In the genomic region with DNA sequence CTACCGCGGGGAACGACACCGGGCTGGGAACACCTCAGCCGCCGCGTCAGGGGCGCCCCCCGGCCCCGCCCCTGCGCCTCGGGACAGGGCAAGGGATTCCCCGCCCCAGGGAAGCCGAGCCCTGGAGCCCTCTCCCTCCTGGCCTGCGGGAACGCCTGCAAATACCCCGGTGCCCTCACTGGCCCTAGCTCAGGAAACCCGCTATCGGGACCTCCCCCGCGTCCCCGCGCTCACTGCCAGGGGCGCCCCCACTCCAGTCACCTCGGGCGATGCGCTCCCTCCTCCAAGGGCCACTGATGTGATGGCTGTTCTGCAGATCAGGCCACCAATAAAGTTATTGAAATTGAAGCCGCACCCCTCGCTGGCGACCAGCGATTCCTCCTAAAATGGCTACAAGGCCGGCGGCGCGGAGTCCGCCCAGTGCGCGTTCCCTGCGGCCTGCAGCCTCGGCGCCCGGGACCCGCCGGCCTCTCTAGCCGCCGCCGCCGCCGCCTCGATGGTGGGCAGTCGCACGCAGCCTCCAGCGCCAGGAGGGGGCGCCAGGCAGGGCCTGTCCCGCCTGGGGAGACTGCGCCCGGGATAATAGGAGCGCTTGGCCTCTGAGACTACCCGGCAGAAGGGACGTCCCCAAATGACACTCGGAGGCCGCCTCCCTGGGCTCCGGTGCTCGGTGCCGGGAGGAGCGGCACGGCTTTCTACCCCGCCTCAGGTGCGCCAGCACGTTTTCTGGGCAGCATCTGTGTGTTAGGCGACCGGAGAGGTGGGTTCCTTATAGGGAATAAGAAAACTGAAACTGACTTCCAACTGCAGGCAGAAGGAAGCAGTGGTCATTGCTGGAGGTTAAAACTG, we compare ENCODE assay signal across 8 cellular contexts. TPM values are rescaled to one million over a fixed set of nuclear protein-coding genes. Genes with fewer than 3 reads are reported as not detected.
A peak's percentile ranks its signal among the peaks of the same experiment; 100 is the strongest.
DNase-seq lines count a peak whose midpoint lies in the region; ATAC-seq and TF ChIP-seq lines count a peak whose summit lies in the region.

A gene with protein sequence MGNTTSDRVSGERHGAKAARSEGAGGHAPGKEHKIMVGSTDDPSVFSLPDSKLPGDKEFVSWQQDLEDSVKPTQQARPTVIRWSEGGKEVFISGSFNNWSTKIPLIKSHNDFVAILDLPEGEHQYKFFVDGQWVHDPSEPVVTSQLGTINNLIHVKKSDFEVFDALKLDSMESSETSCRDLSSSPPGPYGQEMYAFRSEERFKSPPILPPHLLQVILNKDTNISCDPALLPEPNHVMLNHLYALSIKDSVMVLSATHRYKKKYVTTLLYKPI (minus strand): TSS at position 303 of the 849 bp plus-strand sequence. CDS start 326 bp downstream, outside the sequence.

- H3K27me3 Mint-ChIP-seq in CD4-positive, CD25-positive, alpha-beta regulatory T cell = peaks cover 4% of the 10 kb centered on the region

- peak within 1 kb of the TSS; percentile 96 to 100 (median 98) for H3K4me3 Mint-ChIP-seq in CD4-positive, CD25-positive, alpha-beta regulatory T cell

- H3K36me3 Mint-ChIP-seq in CD4-positive, CD25-positive, alpha-beta regulatory T cell = peaks cover 19% of the 10 kb centered on the region

- ATAC-seq in CD4-positive, CD25-positive, alpha-beta regulatory T cell (ENCODE audit: low read depth in 2 of 2) = peak; percentile 88 to 90
- ATAC-seq in GM19372 (IDR thresholded peaks at IDR 0.05; ENCODE audit: low read depth, unreplicated experiment) (peak; percentile 93), HG03521 (IDR thresholded peaks at IDR 0.05; ENCODE audit: unreplicated experiment) (peak; percentile 88)

- peaks cover 2% of the 10 kb centered on the region for H3K36me3 ChIP-seq in CD4-positive, CD25-positive, alpha-beta regulatory T cell (ENCODE audit: control insufficient read depth, insufficient read depth, low read length)
- peaks cover 0 to 5% (median 0%) of the 10 kb centered on the region in 4 donors for H3K36me3 ChIP-seq in liver (ENCODE audit: control insufficient read depth in 4 of 4, insufficient read depth in 3 of 4, low read depth in 1 of 4, low read length in 3 of 4)

- no peaks in the 10 kb centered on the region for H3K9me3 ChIP-seq in CD4-positive, CD25-positive, alpha-beta regulatory T cell (ENCODE audit: control insufficient read depth in 2 of 2, low read length in 2 of 2)
- no peaks in the 10 kb centered on the region for H3K9me3 ChIP-seq in liver (ENCODE audit: control insufficient read depth in 4 of 4, low read length in 3 of 4)

- peaks cover 0 to 7% (median 2%) of the 10 kb centered on the region in 7 donors for H3K9me3 Mint-ChIP-seq in CD4-positive, CD25-positive, alpha-beta regulatory T cell

- no peaks in the 10 kb centered on the region for H3K27me3 ChIP-seq in CD4-positive, CD25-positive, alpha-beta regulatory T cell (ENCODE audit: control insufficient read depth, insufficient read depth, low read length)
- no peaks in the 10 kb centered on the region for H3K27me3 ChIP-seq in liver (ENCODE audit: control insufficient read depth in 4 of 4, insufficient read depth in 4 of 4, low read length in 3 of 4)

- TF ChIP-seq RAD21 in liver (IDR thresholded peaks at IDR 0.05) = peak; percentile 83 to 85

- under 1% methylated on average over 72 of the region's 72 CpGs for WGBS in liver

- H3K4me1 ChIP-seq in CD4-positive, CD25-positive, alpha-beta regulatory T cell (ENCODE audit: control insufficient read depth, insufficient read depth, low read length, poor library complexity, severe bottlenecking) = peaks cover 14% of the 10 kb centered on the region
- H3K4me1 ChIP-seq in liver (ENCODE audit: control insufficient read depth in 4 of 4, insufficient read depth in 4 of 4, low read length in 3 of 4) = peaks cover 4 to 42% (median 24%) of the 10 kb centered on the region in 4 donors

- H3K4me3 ChIP-seq in CD4-positive, CD25-positive, alpha-beta regulatory T cell (ENCODE audit: low read depth, low read length) = peak within 1 kb of the TSS; percentile 90
- peak within 1 kb of the TSS; percentile 77 to 95 (median 90) for H3K4me3 ChIP-seq in liver (ENCODE audit: low read depth in 1 of 3, low read length in 3 of 3)

- peak within 1 kb of the TSS; percentile 71 to 99 for H3K9ac ChIP-seq in liver (ENCODE audit: low read depth in 1 of 2, low read length in 2 of 2)

- H3K4me1 Mint-ChIP-seq in CD4-positive, CD25-positive, alpha-beta regulatory T cell = peaks cover 30 to 44% (median 36%) of the 10 kb centered on the region in 4 donors

- peak; percentile 73 to 94 (median 87) for DNase-seq in CD4-positive, CD25-positive, alpha-beta regulatory T cell
- DNase-seq in NCI-H526 treated with DMSO at 0.1 percent for 48 hours (lab: John Stamatoyannopoulos, UW) (peak; percentile 99), dermis blood vessel endothelial cell (peak; percentile 98)
- peak; percentile 83 to 85 for DNase-seq in activated CD4-positive, alpha-beta T cell treated with anti-CD3 and anti-CD28 coated beads, Interleukin-2, amount 50 U/mL, for 4 hours
- peak; percentile 91 for DNase-seq in stimulated activated CD4-positive, alpha-beta T cell treated with anti-CD3 and anti-CD28 coated beads, Interleukin-4, amount 100 ng/mL, for 1 hour

- TF ChIP-seq CTCF in liver (IDR thresholded peaks at IDR 0.05; ENCODE audit: low read depth, low read length, missing input control) = peak; percentile 93

- H3K27ac ChIP-seq in CD4-positive, CD25-positive, alpha-beta regulatory T cell (ENCODE audit: insufficient read depth, low read length, poor library complexity, severe bottlenecking) = peak within 1 kb of the TSS; percentile 76
- H3K27ac ChIP-seq in liver (ENCODE audit: low read depth in 1 of 2, low read length in 2 of 2) = peak within 1 kb of the TSS; percentile 93

- peak within 1 kb of the TSS; percentile 91 to 94 (median 93) for H3K27ac Mint-ChIP-seq in CD4-positive, CD25-positive, alpha-beta regulatory T cell

TF ChIP-seq in liver, 16 proteins besides CTCF, POLR2A, EP300 and RAD21:
- TF ChIP-seq TAF1 (conservative IDR thresholded peaks at IDR 0.05) = peak; percentile 91
- peak; percentile 17 for TF ChIP-seq HNF4G (IDR thresholded peaks at IDR 0.05)
- TF ChIP-seq JUND (IDR thresholded peaks at IDR 0.05) = peak in 1 of 2 donors; percentile 11
- peak; percentile 55 for TF ChIP-seq SP1 (IDR thresholded peaks at IDR 0.05)
- TF ChIP-seq, protein P1, sequence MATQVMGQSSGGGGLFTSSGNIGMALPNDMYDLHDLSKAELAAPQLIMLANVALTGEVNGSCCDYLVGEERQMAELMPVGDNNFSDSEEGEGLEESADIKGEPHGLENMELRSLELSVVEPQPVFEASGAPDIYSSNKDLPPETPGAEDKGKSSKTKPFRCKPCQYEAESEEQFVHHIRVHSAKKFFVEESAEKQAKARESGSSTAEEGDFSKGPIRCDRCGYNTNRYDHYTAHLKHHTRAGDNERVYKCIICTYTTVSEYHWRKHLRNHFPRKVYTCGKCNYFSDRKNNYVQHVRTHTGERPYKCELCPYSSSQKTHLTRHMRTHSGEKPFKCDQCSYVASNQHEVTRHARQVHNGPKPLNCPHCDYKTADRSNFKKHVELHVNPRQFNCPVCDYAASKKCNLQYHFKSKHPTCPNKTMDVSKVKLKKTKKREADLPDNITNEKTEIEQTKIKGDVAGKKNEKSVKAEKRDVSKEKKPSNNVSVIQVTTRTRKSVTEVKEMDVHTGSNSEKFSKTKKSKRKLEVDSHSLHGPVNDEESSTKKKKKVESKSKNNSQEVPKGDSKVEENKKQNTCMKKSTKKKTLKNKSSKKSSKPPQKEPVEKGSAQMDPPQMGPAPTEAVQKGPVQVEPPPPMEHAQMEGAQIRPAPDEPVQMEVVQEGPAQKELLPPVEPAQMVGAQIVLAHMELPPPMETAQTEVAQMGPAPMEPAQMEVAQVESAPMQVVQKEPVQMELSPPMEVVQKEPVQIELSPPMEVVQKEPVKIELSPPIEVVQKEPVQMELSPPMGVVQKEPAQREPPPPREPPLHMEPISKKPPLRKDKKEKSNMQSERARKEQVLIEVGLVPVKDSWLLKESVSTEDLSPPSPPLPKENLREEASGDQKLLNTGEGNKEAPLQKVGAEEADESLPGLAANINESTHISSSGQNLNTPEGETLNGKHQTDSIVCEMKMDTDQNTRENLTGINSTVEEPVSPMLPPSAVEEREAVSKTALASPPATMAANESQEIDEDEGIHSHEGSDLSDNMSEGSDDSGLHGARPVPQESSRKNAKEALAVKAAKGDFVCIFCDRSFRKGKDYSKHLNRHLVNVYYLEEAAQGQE (IDR thresholded peaks at IDR 0.05) = peak; percentile 78
- TF ChIP-seq HNF4A (conservative IDR thresholded peaks at IDR 0.05) = peak; percentile 37 to 41
- TF ChIP-seq, protein P2, sequence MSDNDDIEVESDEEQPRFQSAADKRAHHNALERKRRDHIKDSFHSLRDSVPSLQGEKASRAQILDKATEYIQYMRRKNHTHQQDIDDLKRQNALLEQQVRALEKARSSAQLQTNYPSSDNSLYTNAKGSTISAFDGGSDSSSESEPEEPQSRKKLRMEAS (IDR thresholded peaks at IDR 0.05) = peak; percentile 39
- no peak for TF ChIP-seq FOXA1 (IDR thresholded peaks at IDR 0.05)
- no peak for TF ChIP-seq GABPA (IDR thresholded peaks at IDR 0.05 in 1 of 2, conservative IDR thresholded peaks at IDR 0.05 in 1 of 2)
- peak in 1 of 2 donors; percentile 13 for TF ChIP-seq EGR1 (IDR thresholded peaks at IDR 0.05; ENCODE audit: low read depth in 2 of 2)
- TF ChIP-seq YY1 (IDR thresholded peaks at IDR 0.05) = peak; percentile 96
- TF ChIP-seq RXRA (IDR thresholded peaks at IDR 0.05) = peak; percentile 49 to 54
- TF ChIP-seq NR2F2 (IDR thresholded peaks at IDR 0.05) = peak; percentile 54
- no peak for TF ChIP-seq FOXA2 (IDR thresholded peaks at IDR 0.05)
TF ChIP-seq in liver: peak in this region for 11.

RNA-seq across cellular contexts. Expression of the gene that starts here (rescaled TPM):
- 10.4 TPM for total RNA-seq in CD4-positive, CD25-positive, alpha-beta regulatory T cell
- 1 to 10 TPM; 2.4 to 6.4 (median 3.1) TPM for polyA plus RNA-seq in CD4-positive, CD25-positive, alpha-beta regulatory T cell
- total RNA-seq in dermis blood vessel endothelial cell (5.6 and 6.3 TPM in 2 replicates), liver (10 to 100 TPM; 14.8 to 24.8 TPM)
- polyA plus RNA-seq in liver = 10 to 100 TPM; 13.6 to 13.9 TPM

Comparison
In these comparisons a context has a peak if more than half of its experiments do, and no peak if none do; other contexts are left out.
1. Peak in every context shown above with its lines: DNase-seq, ATAC-seq, H3K4me3 ChIP-seq and H3K27ac ChIP-seq.